Comparison of ENCODE assay signal across 8 cellular contexts in genomic region chr11:103537904-103538502, GRCh38.
DNase-seq lines count a peak whose midpoint lies in the region; ATAC-seq and TF ChIP-seq lines count a peak whose summit lies in the region.

No MANE protein-coding gene starts in this region.

- no peaks in the 10 kb centered on the region for H3K27me3 ChIP-seq in HAP-1 (ENCODE audit: low read depth)

- H3K36me3 ChIP-seq in HAP-1 (replicated peaks) = no peaks in the 10 kb centered on the region

- ATAC-seq in GM18873 (IDR thresholded peaks at IDR 0.05; ENCODE audit: low FRiP score, unreplicated experiment) (no peak), HG02759 (IDR thresholded peaks at IDR 0.05; ENCODE audit: unreplicated experiment) (no peak)

- DNase-seq in AG09309 (ENCODE audit: low read depth) (no peak), HAP-1 (ENCODE audit: low spot score in 2 of 2) (peak; percentile 23 to 52), SK-N-DZ (ENCODE audit: low spot score) (peak; percentile 9), glomerular visceral epithelial cell (ENCODE audit: extremely low spot score) (peak; percentile 24), NCI-H2107 (lab: John Stamatoyannopoulos, UW) (no peak)
- no peak for DNase-seq in activated T-cell treated with anti-CD3 and anti-CD28 coated beads, Interleukin-2, amount 50 U/mL, for 1 hour

- H3K4me1 ChIP-seq in HAP-1 = no peaks in the 10 kb centered on the region

- H3K4me3 ChIP-seq in AG09309 (ENCODE audit: control insufficient read depth, low read depth, low read length) (no peak overlapping the region), HAP-1 (no peak overlapping the region)

- TF ChIP-seq CTCF in AG09309 (IDR thresholded peaks at IDR 0.05; ENCODE audit: control insufficient read depth, insufficient read depth, low read depth, low read length, missing control alignments) = peak; percentile 64

- no peaks in the 10 kb centered on the region for H3K9me3 ChIP-seq in HAP-1

- in situ Hi-C loops in HAP-1 (cut with MboI; ENCODE audit: low sequenced_read_pairs) = no loop called here

Comparison
In these comparisons a context has a peak if more than half of its experiments do, and no peak if none do; other contexts are left out.
1. DNase-seq: peak in HAP-1 (2 of 2), SK-N-DZ (single experiment) and glomerular visceral epithelial cell (single experiment); none in AG09309 (single experiment), NCI-H2107 (single experiment) and activated T-cell treated with anti-CD3 and anti-CD28 coated beads, Interleukin-2, amount 50 U/mL, for 1 hour (single experiment).